Comparison of ENCODE assay signal across 11 cellular contexts in genomic region chr10:13472359-13472758, GRCh38.
"Had no signal": no experiment of that assay in that cellular context is flagged by ENCODE, and none has a peak within 500 bp of the region (broad histone marks: within the 10 kb centered on the region; RNA-seq: fewer than 3 reads in every experiment).

No MANE protein-coding gene starts in this region.

- H3K36me3 ChIP-seq: HAP-1 had no signal

- H2AFZ ChIP-seq: GM23248, GM23338 had no signal

- H3K4me1 ChIP-seq: HAP-1 had no signal

- H3K4me1 Mint-ChIP-seq: GM23338 had no signal

- FAIRE-seq: H1, H54 had no signal

- H3K4me2 ChIP-seq: GM23338 had no signal

- H3K27ac ChIP-seq: GM23248 had no signal

- H3K9ac ChIP-seq: GM23248 had no signal

- H3K9me3 ChIP-seq: HAP-1 had no signal

- H3K9me3 Mint-ChIP-seq: GM23338, H9, HFFc6 had no signal

- DNase-seq: GM23248, GOT3, H7, H9, HCEC 1CT, HFFc6 had no signal

- H3K4me3 Mint-ChIP-seq: GM23338, H9, HFFc6 had no signal

- ATAC-seq: GM23338, HCT116 had no signal

- H3K4me3 ChIP-seq: GM23248, GM23338, HAP-1 had no signal

- H3K27ac Mint-ChIP-seq: GM23338, H9, HFFc6 had no signal
